ENCODE assay signal across 9 cellular contexts in genomic region chr1:236313412-236313811, GRCh38.
"Had no signal": no experiment of that assay in that cellular context is flagged by ENCODE, and none has a peak within 500 bp of the region (broad histone marks: within the 10 kb centered on the region; RNA-seq: fewer than 3 reads in every experiment).

No MANE protein-coding gene starts in this region.

- ATAC-seq: GM23338, HCT116, HepG2 had no signal

- H3K4me3 ChIP-seq: GM23338 had no signal

- H3K4me2 ChIP-seq: GM23338 had no signal

- FAIRE-seq: H1, H54, HepG2 had no signal

- DNase-seq: H9, HFFc6, KBM-7 had no signal

- H3K27ac ChIP-seq: HL-60 had no signal
